In the genomic region with DNA sequence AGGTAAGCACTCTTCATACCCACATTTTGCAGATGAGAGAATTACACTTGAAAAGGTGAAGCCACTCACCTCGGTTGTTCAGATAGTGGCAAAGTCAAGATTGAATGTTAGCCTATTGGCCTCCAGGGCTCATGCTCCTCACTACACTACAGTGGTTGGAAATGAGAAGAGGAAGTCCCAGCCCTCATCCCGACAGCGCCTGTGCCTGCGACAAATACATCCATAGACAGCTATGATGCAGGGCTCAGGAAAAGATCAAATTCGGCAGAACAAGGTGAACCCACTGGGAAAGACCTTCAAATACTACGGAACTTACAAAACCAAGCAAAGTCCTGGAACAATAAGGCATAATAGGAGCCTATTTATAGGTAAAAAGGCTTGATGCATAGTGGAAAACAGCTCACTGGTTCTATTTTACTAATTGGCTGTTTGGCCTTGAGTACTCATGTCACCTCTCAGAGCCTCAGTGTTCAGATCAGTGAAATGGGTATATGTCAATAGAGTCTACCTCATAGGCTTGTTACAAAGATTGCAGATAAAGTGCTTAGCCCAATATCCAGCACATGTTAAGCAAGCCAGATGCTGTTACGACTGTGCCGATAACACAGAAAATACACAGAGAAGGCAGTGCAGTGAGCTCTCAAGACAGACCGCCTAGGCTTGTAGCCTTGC, we compare ENCODE assay signal across 23 cellular contexts. TPM values are rescaled to one million over a fixed set of nuclear protein-coding genes. Genes with fewer than 3 reads are reported as not detected.
DNase-seq lines count a peak whose midpoint lies in the region; ATAC-seq, FAIRE-seq and TF ChIP-seq lines count a peak whose summit lies in the region.
"Had no signal": no experiment of that assay in that cellular context is flagged by ENCODE, and none has a peak within 500 bp of the region (broad histone marks: within the 10 kb centered on the region; RNA-seq: fewer than 3 reads in every experiment).

No MANE protein-coding gene starts in this region.

- peaks cover 5% of the 10 kb centered on the region for H3K27me3 Mint-ChIP-seq in progenitor cell of endocrine pancreas
- H3K27me3 Mint-ChIP-seq: activated naive CD8-positive, alpha-beta T cell treated with anti-CD3 and anti-CD28 coated beads, Interleukin-2, amount 50 U/mL, for 24 hours; naive thymus-derived CD8-positive, alpha-beta T cell; T-cell had no signal

- no peak overlapping the region for H3K27ac Mint-ChIP-seq in progenitor cell of endocrine pancreas
- H3K27ac Mint-ChIP-seq: activated naive CD8-positive, alpha-beta T cell treated with anti-CD3 and anti-CD28 coated beads, Interleukin-2, amount 50 U/mL, for 24 hours had no signal

- H3K4me3 ChIP-seq in A549: no peak overlapping the region
- H3K4me3 ChIP-seq in K562: no peak overlapping the region
- peak overlapping the region; percentile 51 for H3K4me3 ChIP-seq in neural cell (ENCODE audit: low read length)
- H3K4me3 ChIP-seq: stomach, tibial nerve had no signal

- H3K4me1 ChIP-seq in A549 (no peaks in the 10 kb centered on the region), K562 (replicated peaks in 1 of 2; ENCODE audit: control insufficient read depth in 2 of 2, insufficient read depth in 2 of 2, low read length in 2 of 2) (peaks cover 11 to 24% of the 10 kb centered on the region in 2 experiments; a peak in 4 of 5 replicates)

- DNase-seq in A549 (ENCODE audit: low read depth in 1 of 2, low spot score in 1 of 2) (no peak), GM10248 (ENCODE audit: extremely low spot score) (peak; percentile 6), K562 (ENCODE audit: extremely low read depth in 1 of 4, low spot score in 3 of 4) (peak in 2 of 4 experiments; percentile 8 to 13), mucosa of gallbladder (ENCODE audit: low spot score) (no peak), progenitor cell of endocrine pancreas (ENCODE audit: low spot score, unreplicated experiment) (no peak), ACHN (no peak)
- DNase-seq: activated CD4-positive, alpha-beta T cell treated with anti-CD3 and anti-CD28 coated beads, Interleukin-2, amount 50 U/mL, for 48 hours; activated gamma-delta T cell; activated naive CD8-positive, alpha-beta T cell treated with anti-CD3 and anti-CD28 coated beads, Interleukin-2, amount 50 U/mL, for 24 hours; effector CD4-positive, alpha-beta T cell; EL; naive thymus-derived CD8-positive, alpha-beta T cell; NCI-H187 treated with DMSO at 0.1 percent for 48 hours; small intestine; stimulated activated CD4-positive, alpha-beta T cell treated with anti-CD3 and anti-CD28 coated beads, Interleukin-1b, Interleukin-23, amount 100 ng/mL, for 48 hours; stomach; T-cell had no signal

- H3K9me2 ChIP-seq in neural cell (ENCODE audit: insufficient read depth, low read length): no peaks in the 10 kb centered on the region

- H3K9me1 ChIP-seq in K562 (ENCODE audit: control insufficient read depth, insufficient read depth, low read length): no peaks in the 10 kb centered on the region

- H4K20me1 ChIP-seq in K562 (replicated peaks; ENCODE audit: control insufficient read depth, insufficient read depth, low read length): no peaks in the 10 kb centered on the region
- no peaks in the 10 kb centered on the region for H4K20me1 ChIP-seq in neural cell (ENCODE audit: insufficient read depth)

- H3K9me3 ChIP-seq in A549 (no peaks in the 10 kb centered on the region), K562 (replicated peaks; ENCODE audit: control insufficient read depth, insufficient read depth, low read depth, low read length) (no peaks in the 10 kb centered on the region), neural cell (ENCODE audit: low read length) (no peaks in the 10 kb centered on the region)
- H3K9me3 ChIP-seq: stomach, tibial nerve had no signal

- 79% methylated on average over 9 of the region's 9 CpGs for WGBS in A549 (ENCODE audit: missing lambda C conversion rate)
- 36% methylated on average over 9 of the region's 9 CpGs for WGBS in K562 (ENCODE audit: insufficient coverage, low coverage, missing lambda C conversion rate)

- no peaks in the 10 kb centered on the region for H3F3A ChIP-seq in neural cell (ENCODE audit: insufficient read depth, low read length, poor library complexity, severe bottlenecking)

- TF ChIP-seq CTCF in A549 (IDR thresholded peaks at IDR 0.05): no peak
- no peak for TF ChIP-seq CTCF in GM10248 (IDR thresholded peaks at IDR 0.05; ENCODE audit: control extremely low read depth, extremely low read depth, low read depth, missing control alignments)
- no peak for TF ChIP-seq CTCF in K562 (IDR thresholded peaks at IDR 0.05 in 2 of 3, conservative IDR thresholded peaks at IDR 0.05 in 1 of 3; ENCODE audit: insufficient read depth in 2 of 3, low read depth in 1 of 3, low read length in 3 of 3)
- no peak for TF ChIP-seq CTCF in neural cell (IDR thresholded peaks at IDR 0.05; ENCODE audit: poor library complexity, severe bottlenecking)
- no peak for TF ChIP-seq CTCF in progenitor cell of endocrine pancreas (IDR thresholded peaks at IDR 0.05; ENCODE audit: unreplicated experiment)

- no peak for ATAC-seq in A549
- ATAC-seq in K562: no peak
- ATAC-seq: naive thymus-derived CD8-positive, alpha-beta T cell; Panc1; T-cell had no signal

- in situ Hi-C loops in K562 (cut with MboI) (no loop called here), ACHN (cut with HindIII; ENCODE audit: low pct_ligation_motif_present, low pct_unique_long_range_greater_than_20kb, low sequenced_read_pairs) (no loop called here)

- no peaks in the 10 kb centered on the region for H3K36me3 ChIP-seq in K562 (ENCODE audit: control insufficient read depth, insufficient read depth, low read length)
- no peaks in the 10 kb centered on the region for H3K36me3 ChIP-seq in neural cell (ENCODE audit: insufficient read depth, low read length)
- H3K36me3 ChIP-seq: stomach, tibial nerve had no signal

- intact Hi-C loops in K562 (cut with micrococcal nuclease): loop anchor here (10.0 kb wide), 1 partner anchor 253 kb away; no protein-coding TSS in a partner anchor

- H3K79me2 ChIP-seq in K562 (ENCODE audit: control insufficient read depth, insufficient read depth, low read length) (no peaks in the 10 kb centered on the region), neural cell (replicated peaks; ENCODE audit: insufficient read depth, low read length) (no peaks in the 10 kb centered on the region)

- no peaks in the 10 kb centered on the region for H3K4me1 Mint-ChIP-seq in progenitor cell of endocrine pancreas (ENCODE audit: low read depth)

- H3K9me3 Mint-ChIP-seq in progenitor cell of endocrine pancreas (ENCODE audit: low read depth): no peaks in the 10 kb centered on the region
- H3K9me3 Mint-ChIP-seq: activated naive CD8-positive, alpha-beta T cell treated with anti-CD3 and anti-CD28 coated beads, Interleukin-2, amount 50 U/mL, for 24 hours; naive thymus-derived CD8-positive, alpha-beta T cell; T-cell had no signal

- H3K9ac ChIP-seq in K562 (ENCODE audit: insufficient read depth in 1 of 2, low read depth in 2 of 2, low read length in 2 of 2) (no peak overlapping the region), neural cell (ENCODE audit: low read length) (peak overlapping the region; percentile 44)

- no TSS peak for BruUV-seq in K562 (replicated peaks; lab: Mats Ljungman, UMichigan)

- TF ChIP-seq EP300 in A549 (IDR thresholded peaks at IDR 0.05) (no peak), K562 (IDR thresholded peaks at IDR 0.05; ENCODE audit: low read length) (no peak), neural cell (conservative IDR thresholded peaks at IDR 0.05; ENCODE audit: poor library complexity, severe bottlenecking) (no peak)

- H3K4me3 Mint-ChIP-seq in progenitor cell of endocrine pancreas (ENCODE audit: low read depth): no peak overlapping the region
- H3K4me3 Mint-ChIP-seq: activated naive CD8-positive, alpha-beta T cell treated with anti-CD3 and anti-CD28 coated beads, Interleukin-2, amount 50 U/mL, for 24 hours; naive thymus-derived CD8-positive, alpha-beta T cell; T-cell had no signal

- TF ChIP-seq POLR2A in A549 (IDR thresholded peaks at IDR 0.05; ENCODE audit: low read length) (no peak), K562 (conservative IDR thresholded peaks at IDR 0.05) (no peak)

- H3K36me3 Mint-ChIP-seq in progenitor cell of endocrine pancreas (ENCODE audit: insufficient read depth): no peaks in the 10 kb centered on the region
- H3K36me3 Mint-ChIP-seq: naive thymus-derived CD8-positive, alpha-beta T cell; T-cell had no signal

- POLR2A ChIA-PET in A549 (lab: Yijun Ruan, JAX) (no interaction called here), GM10248 (lab: Yijun Ruan, JAX) (no interaction called here), K562 (lab: Yijun Ruan, JAX) (interaction anchor here (0.6 to 1.2 kb wide), 5 partner anchors 8 to 145 kb away, joined by 3 to 6 read pairs (median 3); no protein-coding TSS in a partner anchor)

- H3K27me3 ChIP-seq in K562 (ENCODE audit: control insufficient read depth in 2 of 2, insufficient read depth in 2 of 2, low read length in 2 of 2) (no peaks in the 10 kb centered on the region), neural cell (ENCODE audit: insufficient read depth, low read depth, low read length) (no peaks in the 10 kb centered on the region)
- H3K27me3 ChIP-seq: stomach, tibial nerve had no signal

- CTCF ChIA-PET in A549 (lab: Yijun Ruan, JAX) (interaction anchor here (0.8 to 1.2 kb wide), 4 partner anchors 10 to 152 kb away, joined by 3 to 5 read pairs (median 4); no protein-coding TSS in a partner anchor), GM10248 (lab: Yijun Ruan, JAX) (interaction anchor here (0.7 to 6.0 kb wide), 5 partner anchors 21 to 418 kb away, joined by 3 to 41 read pairs (median 4); no protein-coding TSS in a partner anchor), K562 (lab: Yijun Ruan, JAX; ENCODE audit: low intra/inter-chr PET ratio) (no interaction called here)

- H3K4me2 ChIP-seq in A549 (no peak overlapping the region), K562 (ENCODE audit: insufficient read depth, low read length) (no peak overlapping the region), neural cell (ENCODE audit: low read length) (peak overlapping the region; percentile 60)

- FAIRE-seq in A549 (lab: Jason Lieb, UNC) (no peak), K562 (lab: Jason Lieb, UNC) (no peak)
- FAIRE-seq: GM12892, keratinocyte, small intestine had no signal

- TF ChIP-seq RAD21 in A549 (conservative IDR thresholded peaks at IDR 0.05 in 1 of 2, IDR thresholded peaks at IDR 0.05 in 1 of 2): no peak
- TF ChIP-seq RAD21 in K562 (CRISPR knock-in tag; conservative IDR thresholded peaks at IDR 0.05 in 1 of 2, IDR thresholded peaks at IDR 0.05 in 1 of 2): no peak
- no peak for TF ChIP-seq RAD21 in neural cell (conservative IDR thresholded peaks at IDR 0.05)

- H3K27ac ChIP-seq in A549 (no peak overlapping the region), K562 (ENCODE audit: extremely low read depth, low read depth, low read length) (no peak overlapping the region), neural cell (ENCODE audit: low read length) (peak overlapping the region; percentile 74)
- H3K27ac ChIP-seq: stomach, tibial nerve had no signal

- no peak overlapping the region for H2AFZ ChIP-seq in K562 (ENCODE audit: low read depth, low read length)
- H2AFZ ChIP-seq in neural cell (ENCODE audit: low read depth, low read length): peak overlapping the region; percentile 53

RNA-seq across cellular contexts. Expression of a gene that starts 3.5 kb away (rescaled TPM):
- polyA plus RNA-seq in A549 (2011; rRNA removed) (0.98 and 1.2 TPM in 2 replicates), A549 (2017; fragmentation: RNase III; extraction: RNeasy Plus Mini Kit Qiagen cat#74134 plus additional on column Dnase treatment) (4.8 to 6.4 TPM (median 5.5 TPM) in 3 replicates), K562 (2011; rRNA removed) (0.39 and 0.63 TPM in 2 replicates), K562 (2014; fragmentation: Illumina TruSeq; extraction: Trizol) (0.19 and 0.42 TPM in 2 replicates), K562 (2014; fragmentation: Nextera tagmentation; extraction: Ambion mirVana) (under 1 TPM in 1 of 2 experiments, not detected in 1; 0.03 TPM), K562 (2014; rRNA removed) (0.25 and 0.46 TPM in 2 replicates), neural cell (not detected in 2 replicates)
- 1.2 and 2.4 TPM in 2 replicates for polyA plus RNA-seq in A549 (2012; cell fraction: cytosol; rRNA removed)
- polyA plus RNA-seq in A549 (2012; cell fraction: nucleus; rRNA removed): 5.9 and 7.2 TPM in 2 replicates
- 1.7 and 1.8 TPM in 2 replicates for polyA minus RNA-seq in A549 (2011; rRNA and poly(A)+ RNA removed)
- 1.5 and 3.2 TPM in 2 replicates for total RNA-seq in K562 (2011; cell fraction: chromatin; rRNA removed; ENCODE audit: low replicate concordance)
- 2.8 and 3.0 TPM in 2 replicates for total RNA-seq in K562 (2011; cell fraction: nucleolus; rRNA removed)
- total RNA-seq in K562 (2011; cell fraction: nucleoplasm; rRNA removed): 3.4 and 4.1 TPM in 2 replicates
- total RNA-seq in K562 (2014; rRNA removed) (0.20 and 0.27 TPM in 2 replicates), K562 (2014; rRNA removed; fragmentation: Illumina TruSeq; extraction: Trizol) (0.16 and 0.36 TPM in 2 replicates), K562 (2015; rRNA removed; fragmentation: Illumina TruSeq; extraction: Trizol) (0.23 and 0.25 TPM in 2 replicates), K562 (2021) (0.22 and 0.71 TPM in 2 replicates), mucosa of gallbladder (1.8 TPM), progenitor cell of endocrine pancreas (0.36 and 0.91 TPM in 2 replicates)
- 0.31 and 0.60 TPM in 2 replicates for polyA plus RNA-seq in K562 (2011; cell fraction: cytosol; rRNA removed)
- polyA plus RNA-seq in K562 (2011; cell fraction: nucleus; rRNA removed): 1.6 and 2.8 TPM in 2 replicates
- 0.17 and 1.2 TPM in 2 replicates for polyA plus RNA-seq in K562 (2012)
- 0.21 and 0.67 TPM in 2 replicates for polyA minus RNA-seq in K562 (2011; rRNA and poly(A)+ RNA removed)
- polyA minus RNA-seq in K562 (2011; cell fraction: cytosol; rRNA and poly(A)+ RNA removed): 0.38 TPM in 1 of 2 replicates, not detected in the other
- 1.00 and 1.9 TPM in 2 replicates for polyA minus RNA-seq in K562 (2011; cell fraction: nucleus; rRNA and poly(A)+ RNA removed)
- polyA minus RNA-seq in neural cell: not detected in 2 replicates
- total RNA-seq: cerebellum, T-cell had no signal
- polyA plus RNA-seq: naive thymus-derived CD8-positive, alpha-beta T cell had no signal

RNA-seq across cellular contexts. Expression of a gene that starts 48.2 kb away (rescaled TPM):
- 2.3 and 2.7 TPM in 2 replicates for polyA plus RNA-seq in A549 (2011; rRNA removed)
- 6.5 and 9.5 TPM in 2 replicates for polyA plus RNA-seq in A549 (2012; cell fraction: cytosol; rRNA removed)
- 28.3 and 34.0 TPM in 2 replicates for polyA plus RNA-seq in A549 (2012; cell fraction: nucleus; rRNA removed)
- polyA plus RNA-seq in A549 (2017; fragmentation: RNase III; extraction: RNeasy Plus Mini Kit Qiagen cat#74134 plus additional on column Dnase treatment): 6.3 to 7.0 TPM (median 6.6 TPM) in 3 replicates
- 2.5 and 3.3 TPM in 2 replicates for polyA minus RNA-seq in A549 (2011; rRNA and poly(A)+ RNA removed)
- 0.42 and 2.8 TPM in 2 replicates for total RNA-seq in K562 (2011; cell fraction: chromatin; rRNA removed; ENCODE audit: low replicate concordance)
- 1.2 and 2.5 TPM in 2 replicates for total RNA-seq in K562 (2011; cell fraction: nucleolus; rRNA removed)
- total RNA-seq in K562 (2011; cell fraction: nucleoplasm; rRNA removed): 0.31 and 0.44 TPM in 2 replicates
- 0.23 and 0.33 TPM in 2 replicates for total RNA-seq in K562 (2014; rRNA removed)
- 0.04 TPM in 1 of 2 replicates, not detected in the other for total RNA-seq in K562 (2014; rRNA removed; fragmentation: Illumina TruSeq; extraction: Trizol)
- 0.22 and 0.23 TPM in 2 replicates for total RNA-seq in K562 (2015; rRNA removed; fragmentation: Illumina TruSeq; extraction: Trizol)
- total RNA-seq in K562 (2021): 0.22 and 0.34 TPM in 2 replicates
- 0.14 and 0.38 TPM in 2 replicates for polyA plus RNA-seq in K562 (2011; rRNA removed)
- 0.27 and 0.35 TPM in 2 replicates for polyA plus RNA-seq in K562 (2011; cell fraction: cytosol; rRNA removed)
- 2.0 and 3.4 TPM in 2 replicates for polyA plus RNA-seq in K562 (2011; cell fraction: nucleus; rRNA removed)
- 0.17 and 0.54 TPM in 2 replicates for polyA plus RNA-seq in K562 (2012)
- 0.07 and 0.11 TPM in 2 replicates for polyA plus RNA-seq in K562 (2014; fragmentation: Illumina TruSeq; extraction: Trizol)
- polyA plus RNA-seq in K562 (2014; fragmentation: Nextera tagmentation; extraction: Ambion mirVana): not detected
- 0.18 and 0.20 TPM in 2 replicates for polyA plus RNA-seq in K562 (2014; rRNA removed)
- polyA minus RNA-seq in K562 (2011; rRNA and poly(A)+ RNA removed): 0.09 and 0.53 TPM in 2 replicates
- 1.2 TPM in 1 of 2 replicates, not detected in the other for polyA minus RNA-seq in K562 (2011; cell fraction: cytosol; rRNA and poly(A)+ RNA removed)
- polyA minus RNA-seq in K562 (2011; cell fraction: nucleus; rRNA and poly(A)+ RNA removed): 0.67 and 1.7 TPM in 2 replicates
- 45.0 and 51.8 TPM in 2 replicates for polyA plus RNA-seq in neural cell
- 57.1 and 63.8 TPM in 2 replicates for polyA minus RNA-seq in neural cell
- total RNA-seq in mucosa of gallbladder: 6.0 TPM
- 4.6 and 5.5 TPM in 2 replicates for total RNA-seq in progenitor cell of endocrine pancreas
